ENCODE assay signal across 34 cellular contexts in genomic region chr11:43250309-43250708, GRCh38.
"Had no signal": no experiment of that assay in that cellular context is flagged by ENCODE, and none has a peak within 500 bp of the region (broad histone marks: within the 10 kb centered on the region; RNA-seq: fewer than 3 reads in every experiment).

No MANE protein-coding gene starts in this region.

- DNase-seq: Karpas-422, Kasumi-1, MG63, MM.1S, MV-4-11, NCI-H1048, NCI-H1092, NCI-H1092 treated with DMSO at 0.1 percent for 48 hours, NCI-H1105, NCI-H1105 treated with DMSO at 0.1 percent for 48 hours, NCI-H1417, NCI-H1417 treated with DMSO at 0.1 percent for 48 hours, NCI-H1436, NCI-H1436 treated with DMSO at 0.1 percent for 48 hours, NCI-H146, NCI-H1694, NCI-H1694 treated with DMSO at 0.1 percent for 48 hours, NCI-H187, NCI-H187 treated with DMSO at 0.1 percent for 48 hours, NCI-H1930, NCI-H2029, NCI-H2029 treated with DMSO at 0.1 percent for 48 hours, NCI-H2081, NCI-H2081 treated with DMSO at 0.1 percent for 48 hours, NCI-H2107, NCI-H2171, NCI-H2171 treated with DMSO at 0.1 percent for 48 hours, NCI-H2227 treated with DMSO at 0.1 percent for 48 hours, NCI-H226, NCI-H345, NCI-H446, NCI-H446 treated with DMSO at 0.1 percent for 48 hours, NCI-H510A had no signal

- H3K27ac ChIP-seq: KMS-11 had no signal

- H3K4me3 ChIP-seq: MG63 had no signal

- H3K36me3 ChIP-seq: MG63 had no signal

- H3K4me2 ChIP-seq: KMS-11 had no signal

- H3K9ac ChIP-seq: KMS-11 had no signal

- H3K9me3 ChIP-seq: MG63 had no signal
